1 cellular context compared by ENCODE assay signal in genomic region chr11:100808904-100809491, GRCh38.
TF ChIP-seq lines count a peak whose summit lies in the region.

No MANE protein-coding gene starts in this region.

TF ChIP-seq in K562, 482 proteins besides CTCF, POLR2A, EP300 and RAD21 (continued from another document and continues in another):
- TF ChIP-seq THAP12 (CRISPR knock-in tag; IDR thresholded peaks at IDR 0.05) (no peak), BCLAF1 (IDR thresholded peaks at IDR 0.05; ENCODE audit: borderline replicate concordance in 1 of 2, control insufficient read depth in 1 of 2, low read depth in 2 of 2, low read length in 1 of 2) (no peak), RUNX1 (IDR thresholded peaks at IDR 0.05; ENCODE audit: low read depth) (no peak), FOXO4 (CRISPR knock-in tag; IDR thresholded peaks at IDR 0.05) (no peak), NR2C2 (CRISPR knock-in tag; IDR thresholded peaks at IDR 0.05) (no peak), NR2C2 (tag; IDR thresholded peaks at IDR 0.05) (no peak), EGR1 (conservative IDR thresholded peaks at IDR 0.05) (no peak), ASH1L (IDR thresholded peaks at IDR 0.05; ENCODE audit: borderline replicate concordance, low read depth, partially characterized antibody) (no peak), USF1 (CRISPR knock-in tag; IDR thresholded peaks at IDR 0.05) (no peak), SMARCC2 (IDR thresholded peaks at IDR 0.05; ENCODE audit: low read depth) (peak; percentile 91), C11orf30 (IDR thresholded peaks at IDR 0.05; ENCODE audit: low read depth) (no peak), U2AF2 (optimal IDR thresholded peaks at IDR 0.05; ENCODE audit: low read depth, low read length) (no peak), JUN (IDR thresholded peaks at IDR 0.05; ENCODE audit: borderline replicate concordance, low read depth, low read length) (peak; percentile 61; the same call in 1 of the 2 replicates), JUN (CRISPR knock-in tag; IDR thresholded peaks at IDR 0.05; ENCODE audit: borderline replicate concordance) (no peak), HDAC2 (IDR thresholded peaks at IDR 0.05) (peak; percentile 75; the same call in 1 of the 2 replicates), MCM3 (IDR thresholded peaks at IDR 0.05) (no peak), SREBF2 (CRISPR knock-in tag; IDR thresholded peaks at IDR 0.05) (no peak), PTBP1 (IDR thresholded peaks at IDR 0.05; ENCODE audit: low read depth, low read length) (no peak), ZNF384 (IDR thresholded peaks at IDR 0.05; ENCODE audit: low read depth, low read length) (no peak), TCF3 (CRISPR knock-in tag; IDR thresholded peaks at IDR 0.05) (peak; percentile 89), ETV1 (tag; conservative IDR thresholded peaks at IDR 0.05; ENCODE audit: low read depth) (peak; percentile 48), LEF1 (IDR thresholded peaks at IDR 0.05) (0 out of 2 replicates have a peak, but pooled peaks have one; percentile 25), CCNT2 (IDR thresholded peaks at IDR 0.05; ENCODE audit: borderline replicate concordance, extremely low read depth, insufficient read length, low read depth, low read length) (peak; percentile 68), BCOR (IDR thresholded peaks at IDR 0.05) (no peak), SLC30A9 (CRISPR knock-in tag; IDR thresholded peaks at IDR 0.05) (no peak), KDM5B (IDR thresholded peaks at IDR 0.05; ENCODE audit: insufficient replicate concordance, low read depth, low read length) (no peak), ZNF717 (CRISPR knock-in tag; IDR thresholded peaks at IDR 0.05) (no peak), FOXK2 (conservative IDR thresholded peaks at IDR 0.05 in 1 of 2, IDR thresholded peaks at IDR 0.05 in 1 of 2; ENCODE audit: low read depth in 2 of 2) (no peak), NFRKB (IDR thresholded peaks at IDR 0.05; ENCODE audit: low read depth) (no peak), ESRRA (IDR thresholded peaks at IDR 0.05; ENCODE audit: borderline replicate concordance, low read depth) (0 out of 2 replicates have a peak, but pooled peaks have one; percentile 28), MYC (IDR thresholded peaks at IDR 0.05; ENCODE audit: low read depth, low read length) (0 out of 2 replicates have a peak, but pooled peaks have one; percentile 27), MYC (CRISPR knock-in tag; IDR thresholded peaks at IDR 0.05; ENCODE audit: borderline replicate concordance, low read depth) (no peak), ZNF347 (CRISPR knock-in tag; IDR thresholded peaks at IDR 0.05; ENCODE audit: low read depth) (no peak), HNRNPL (IDR thresholded peaks at IDR 0.05; ENCODE audit: low read depth, low read length) (no peak), ATF1 (CRISPR knock-in tag; IDR thresholded peaks at IDR 0.05) (no peak), ATF1 (tag; IDR thresholded peaks at IDR 0.05) (0 out of 2 replicates have a peak, but pooled peaks have one; percentile 11), ZFP30 (CRISPR knock-in tag; IDR thresholded peaks at IDR 0.05; ENCODE audit: borderline replicate concordance) (no peak), TAF15 (IDR thresholded peaks at IDR 0.05; ENCODE audit: low read depth, low read length) (no peak), NEUROD1 (IDR thresholded peaks at IDR 0.05; ENCODE audit: borderline replicate concordance, low read depth, low read length, partially characterized antibody) (peak; percentile 69), E4F1 (CRISPR knock-in tag; IDR thresholded peaks at IDR 0.05; ENCODE audit: borderline replicate concordance) (no peak), TCF7L2 (IDR thresholded peaks at IDR 0.05; ENCODE audit: low read depth, low read length) (no peak), ZNF175 (CRISPR knock-in tag; IDR thresholded peaks at IDR 0.05; ENCODE audit: low read depth) (no peak), RCOR1 (IDR thresholded peaks at IDR 0.05; ENCODE audit: borderline replicate concordance in 1 of 2, low read depth in 2 of 2, low read length in 2 of 2) (peak; percentile 76 to 93; a peak in 3 of 4 replicates), HMBOX1 (IDR thresholded peaks at IDR 0.05) (peak; percentile 43; the same call in 1 of the 2 replicates), ZHX1 (conservative IDR thresholded peaks at IDR 0.05; ENCODE audit: low read length) (no peak), E2F3 (CRISPR knock-in tag; IDR thresholded peaks at IDR 0.05) (no peak), PKNOX1 (IDR thresholded peaks at IDR 0.05) (peak; percentile 82), MYNN (IDR thresholded peaks at IDR 0.05) (no peak), MYNN (CRISPR knock-in tag; IDR thresholded peaks at IDR 0.05) (no peak), ZKSCAN3 (CRISPR knock-in tag; IDR thresholded peaks at IDR 0.05) (no peak), SFPQ (IDR thresholded peaks at IDR 0.05; ENCODE audit: low read depth, low read length) (no peak)
